Comparison of ENCODE assay signal across 9 cellular contexts in genomic region chr5:66840527-66841013, GRCh38.
DNase-seq lines count a peak whose midpoint lies in the region; ATAC-seq and TF ChIP-seq lines count a peak whose summit lies in the region.
"Had no signal": no experiment of that assay in that cellular context is flagged by ENCODE, and none has a peak within 500 bp of the region (broad histone marks: within the 10 kb centered on the region; RNA-seq: fewer than 3 reads in every experiment).

No MANE protein-coding gene starts in this region.

- DNase-seq in activated naive CD4-positive, alpha-beta T cell treated with anti-CD3 and anti-CD28 coated beads, Interleukin-2, amount 10 ng/mL, durations not matched to agents 7 days and 5 days: peak; percentile 36
- DNase-seq in activated naive CD4-positive, alpha-beta T cell treated with anti-CD3 and anti-CD28 coated beads, Interleukin-2, amount 50 U/mL, for 16 hours: no peak
- DNase-seq in SKM-1 (lab: John Stamatoyannopoulos, UW; ENCODE audit: unreplicated experiment) (peak; percentile 39), type B pancreatic cell (ENCODE audit: extremely low spot score, unreplicated experiment) (no peak), DMS153 treated with DMSO at 0.1 percent for 48 hours (lab: John Stamatoyannopoulos, UW; ENCODE audit: unreplicated experiment) (no peak), GM23338 (ENCODE audit: low spot score) (no peak)

- no peak overlapping the region for H2AFZ ChIP-seq in GM23338

- TF ChIP-seq CTCF in type B pancreatic cell (conservative IDR thresholded peaks at IDR 0.05) (no peak), GM23338 (conservative IDR thresholded peaks at IDR 0.05; ENCODE audit: low read depth in 2 of 2) (no peak)

- H3K36me3 Mint-ChIP-seq in activated naive CD4-positive, alpha-beta T cell treated with anti-CD3 and anti-CD28 coated beads, Interleukin-2, amount 10 ng/mL, durations not matched to agents 7 days and 5 days: peaks cover 20% of the 10 kb centered on the region
- peaks cover 13% of the 10 kb centered on the region for H3K36me3 Mint-ChIP-seq in stimulated activated memory B cell treated with anti-CD40 and anti-IgM and Interleukin-4, amounts not matched to agents 10 μg/mL and 1 μg/mL and 100 μg/mL, for 72 hours
- H3K36me3 Mint-ChIP-seq in type B pancreatic cell (peaks cover 4% of the 10 kb centered on the region), GM23338 (ENCODE audit: low read depth) (no peaks in the 10 kb centered on the region)

- no peaks in the 10 kb centered on the region for H4K20me1 ChIP-seq in GM23338 (replicated peaks; ENCODE audit: insufficient read depth)

- H3K36me3 ChIP-seq in GM23338 (ENCODE audit: insufficient read depth): no peaks in the 10 kb centered on the region

- no peak overlapping the region for H3K4me3 Mint-ChIP-seq in activated naive CD4-positive, alpha-beta T cell treated with anti-CD3 and anti-CD28 coated beads, Interleukin-2, amount 10 ng/mL, durations not matched to agents 7 days and 5 days
- H3K4me3 Mint-ChIP-seq in stimulated activated memory B cell treated with anti-CD40 and anti-IgM and Interleukin-4, amounts not matched to agents 10 μg/mL and 1 μg/mL and 100 μg/mL, for 72 hours: peak overlapping the region; percentile 38
- H3K4me3 Mint-ChIP-seq in type B pancreatic cell (no peak overlapping the region), GM23338 (no peak overlapping the region)

- H3K79me2 ChIP-seq in GM23338 (replicated peaks; ENCODE audit: insufficient read depth): no peaks in the 10 kb centered on the region

- H3K9me2 ChIP-seq in GM23338 (ENCODE audit: insufficient read depth): no peaks in the 10 kb centered on the region

- CTCF ChIA-PET in activated naive CD4-positive, alpha-beta T cell treated with anti-CD3 and anti-CD28 coated beads, Interleukin-2, amount 10 ng/mL, durations not matched to agents 7 days and 5 days (lab: Charles Lee): interaction anchor here (0.6 to 5.8 kb wide), 7 partner anchors 10 to 669 kb away, joined by 3 to 52 read pairs (median 4); no protein-coding TSS in a partner anchor

- no peak overlapping the region for H3K4me3 ChIP-seq in GM23338

- H3K27ac Mint-ChIP-seq in activated naive CD4-positive, alpha-beta T cell treated with anti-CD3 and anti-CD28 coated beads, Interleukin-2, amount 10 ng/mL, durations not matched to agents 7 days and 5 days: peak overlapping the region; percentile 85
- H3K27ac Mint-ChIP-seq in stimulated activated memory B cell treated with anti-CD40 and anti-IgM and Interleukin-4, amounts not matched to agents 10 μg/mL and 1 μg/mL and 100 μg/mL, for 72 hours: peak overlapping the region; percentile 82
- H3K27ac Mint-ChIP-seq in type B pancreatic cell: no peak overlapping the region
- no peak overlapping the region for H3K27ac Mint-ChIP-seq in GM23338

- H3K4me1 Mint-ChIP-seq in activated naive CD4-positive, alpha-beta T cell treated with anti-CD3 and anti-CD28 coated beads, Interleukin-2, amount 10 ng/mL, durations not matched to agents 7 days and 5 days: peaks cover 54% of the 10 kb centered on the region
- H3K4me1 Mint-ChIP-seq in stimulated activated memory B cell treated with anti-CD40 and anti-IgM and Interleukin-4, amounts not matched to agents 10 μg/mL and 1 μg/mL and 100 μg/mL, for 72 hours: peaks cover 27% of the 10 kb centered on the region
- H3K4me1 Mint-ChIP-seq in type B pancreatic cell (ENCODE audit: unreplicated experiment) (peaks cover 15% of the 10 kb centered on the region), GM23338 (peaks cover 35% of the 10 kb centered on the region)

- H3K4me1 ChIP-seq in GM23338 (ENCODE audit: insufficient read depth): peaks cover 35% of the 10 kb centered on the region

- no peak overlapping the region for H3K27ac ChIP-seq in GM23338 (ENCODE audit: low read depth)
- H3K27ac ChIP-seq: C4-2B had no signal

- no peaks in the 10 kb centered on the region for H3K27me3 ChIP-seq in GM23338 (ENCODE audit: insufficient read depth)

- H3K9me3 Mint-ChIP-seq in activated naive CD4-positive, alpha-beta T cell treated with anti-CD3 and anti-CD28 coated beads, Interleukin-2, amount 10 ng/mL, durations not matched to agents 7 days and 5 days: peaks cover 2% of the 10 kb centered on the region
- H3K9me3 Mint-ChIP-seq in stimulated activated memory B cell treated with anti-CD40 and anti-IgM and Interleukin-4, amounts not matched to agents 10 μg/mL and 1 μg/mL and 100 μg/mL, for 72 hours: no peaks in the 10 kb centered on the region
- H3K9me3 Mint-ChIP-seq in type B pancreatic cell: peaks cover 4% of the 10 kb centered on the region
- H3K9me3 Mint-ChIP-seq in GM23338: no peaks in the 10 kb centered on the region

- no peaks in the 10 kb centered on the region for H3K27me3 Mint-ChIP-seq in activated naive CD4-positive, alpha-beta T cell treated with anti-CD3 and anti-CD28 coated beads, Interleukin-2, amount 10 ng/mL, durations not matched to agents 7 days and 5 days
- H3K27me3 Mint-ChIP-seq in stimulated activated memory B cell treated with anti-CD40 and anti-IgM and Interleukin-4, amounts not matched to agents 10 μg/mL and 1 μg/mL and 100 μg/mL, for 72 hours: no peaks in the 10 kb centered on the region
- H3K27me3 Mint-ChIP-seq in type B pancreatic cell (no peaks in the 10 kb centered on the region), GM23338 (ENCODE audit: insufficient read depth, low read depth, poor library complexity) (no peaks in the 10 kb centered on the region)

- peak; percentile 99 for ATAC-seq in HG02981 (IDR thresholded peaks at IDR 0.05; ENCODE audit: unreplicated experiment)
- peak; percentile 98 for ATAC-seq in stimulated activated memory B cell treated with anti-CD40 and anti-IgM and Interleukin-4, amounts not matched to agents 10 μg/mL and 1 μg/mL and 100 μg/mL, for 72 hours
- no peak for ATAC-seq in GM23338

- H3K4me2 ChIP-seq in GM23338: no peak overlapping the region

- no peaks in the 10 kb centered on the region for H3F3A ChIP-seq in GM23338 (replicated peaks; ENCODE audit: low read depth)

TF ChIP-seq in GM23338, 12 proteins besides CTCF, POLR2A, EP300 and RAD21 (continues in another document):
- no peak for TF ChIP-seq REST (IDR thresholded peaks at IDR 0.05; ENCODE audit: unreplicated experiment)
- TF ChIP-seq CREB1 (CRISPR knock-in tag; IDR thresholded peaks at IDR 0.05; ENCODE audit: low read depth): no peak

Comparison
In these comparisons a context has a peak if more than half of its experiments do, and no peak if none do; other contexts are left out.
1. DNase-seq: peak in activated naive CD4-positive, alpha-beta T cell treated with anti-CD3 and anti-CD28 coated beads, Interleukin-2, amount 10 ng/mL, durations not matched to agents 7 days and 5 days (single experiment) and SKM-1 (single experiment); none in activated naive CD4-positive, alpha-beta T cell treated with anti-CD3 and anti-CD28 coated beads, Interleukin-2, amount 50 U/mL, for 16 hours (single experiment), type B pancreatic cell (single experiment), DMS153 treated with DMSO at 0.1 percent for 48 hours (single experiment) and GM23338 (single experiment).
2. H3K27ac Mint-ChIP-seq: peak in activated naive CD4-positive, alpha-beta T cell treated with anti-CD3 and anti-CD28 coated beads, Interleukin-2, amount 10 ng/mL, durations not matched to agents 7 days and 5 days (single experiment) and stimulated activated memory B cell treated with anti-CD40 and anti-IgM and Interleukin-4, amounts not matched to agents 10 μg/mL and 1 μg/mL and 100 μg/mL, for 72 hours (single experiment); none in type B pancreatic cell (single experiment) and GM23338 (single experiment).